ENCODE assay signal across 1 cellular context in the genomic region with DNA sequence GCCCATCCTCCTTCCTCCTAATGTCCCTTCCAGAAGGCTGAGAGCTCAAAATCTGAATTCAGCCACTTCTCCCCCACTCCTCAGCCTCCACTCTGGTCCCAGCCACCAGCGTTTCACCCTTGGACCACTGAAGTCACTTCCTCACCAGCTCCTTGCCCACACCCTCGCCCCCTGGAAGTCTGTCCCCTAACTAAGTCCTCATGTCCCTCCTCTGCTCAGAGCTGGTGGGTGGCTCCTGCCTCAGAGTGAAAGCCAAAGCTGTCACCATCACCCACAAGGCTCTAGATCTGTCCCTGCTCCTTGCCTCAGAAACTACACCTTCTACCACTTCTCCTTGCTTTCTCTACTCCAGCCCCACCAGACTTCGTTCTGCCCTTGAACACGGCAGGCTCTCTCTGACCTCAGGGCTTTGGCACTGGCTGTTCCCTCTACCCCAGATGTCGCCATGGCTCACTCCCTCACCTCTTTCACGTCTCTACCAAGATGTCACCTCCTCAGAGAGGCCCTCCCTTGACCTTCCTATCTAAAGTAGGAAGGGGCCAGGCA.
TF ChIP-seq lines count a peak whose summit lies in the region.

No MANE protein-coding gene starts in this region.

TF ChIP-seq in HepG2, 621 proteins besides CTCF, POLR2A, EP300 and RAD21:
- no peak for TF ChIP-seq ZNF3 (CRISPR knock-in tag; IDR thresholded peaks at IDR 0.05)
- no peak for TF ChIP-seq PCBP1 (IDR thresholded peaks at IDR 0.05; ENCODE audit: borderline replicate concordance, low read depth, low read length)
- TF ChIP-seq KDM5B (CRISPR knock-in tag; IDR thresholded peaks at IDR 0.05; ENCODE audit: borderline replicate concordance): no peak
- TF ChIP-seq RXRA (CRISPR knock-in tag; IDR thresholded peaks at IDR 0.05): 0 out of 2 replicates have a peak, but pooled peaks have one; percentile 13
- TF ChIP-seq ZNF883 (CRISPR knock-in tag; IDR thresholded peaks at IDR 0.05; ENCODE audit: not compliant biosample characterization): no peak
- TF ChIP-seq ZNF337 (CRISPR knock-in tag; IDR thresholded peaks at IDR 0.05; ENCODE audit: borderline replicate concordance, low read depth): no peak
